ENCODE assay signal across 6 cellular contexts in genomic region chr11:93563857-93564256, GRCh38.
"Had no signal": no experiment of that assay in that cellular context is flagged by ENCODE, and none has a peak within 500 bp of the region (broad histone marks: within the 10 kb centered on the region; RNA-seq: fewer than 3 reads in every experiment).

No MANE protein-coding gene starts in this region.

- DNase-seq: IMR-90, KBM-7, KG1 had no signal

- H3K27ac ChIP-seq: HL-60, KMS-11 had no signal

- H3K4me3 ChIP-seq: K562 had no signal
